16 cellular contexts compared by ENCODE assay signal in genomic region chr11:21656065-21656464, GRCh38.
DNase-seq lines count a peak whose midpoint lies in the region; ATAC-seq, FAIRE-seq and TF ChIP-seq lines count a peak whose summit lies in the region.
"Had no signal": no experiment of that assay in that cellular context is flagged by ENCODE, and none has a peak within 500 bp of the region (broad histone marks: within the 10 kb centered on the region; RNA-seq: fewer than 3 reads in every experiment).

No MANE protein-coding gene starts in this region.

- H2BK120ac ChIP-seq in IMR-90 (ENCODE audit: low read depth, low read length) (no peak overlapping the region), H1 (replicated peaks; ENCODE audit: low read depth, low read length) (no peak overlapping the region)

- no peak overlapping the region for H4K91ac ChIP-seq in IMR-90 (ENCODE audit: insufficient read depth, low read depth, low read length)
- H4K91ac ChIP-seq in H1 (replicated peaks; ENCODE audit: insufficient read length, low read length), result no peak overlapping the region

- H3K27ac ChIP-seq in HepG2 (ENCODE audit: extremely low read length, insufficient read depth, low read length), result no peak overlapping the region
- H3K27ac ChIP-seq in right lobe of liver, result no peak overlapping the region
- H3K27ac ChIP-seq in IMR-90 (ENCODE audit: insufficient read depth, low read length), result no peak overlapping the region
- no peak overlapping the region for H3K27ac ChIP-seq in H1 (ENCODE audit: low read depth, low read length)
- no peak overlapping the region for H3K27ac ChIP-seq in RWPE1

- no TSS peak for BruUV-seq in HepG2 (replicated peaks; lab: Mats Ljungman, UMichigan)
- BruUV-seq in IMR-90 (replicated peaks; lab: Mats Ljungman, UMichigan), result no TSS peak

- no peaks in the 10 kb centered on the region for H3K23me2 ChIP-seq in H1 (ENCODE audit: low read depth, low read length)

- H3K27me3 ChIP-seq in HepG2 (ENCODE audit: control insufficient read depth in 1 of 2, insufficient read depth in 2 of 2, low read length in 2 of 2) (no peaks in the 10 kb centered on the region), right lobe of liver (no peaks in the 10 kb centered on the region), IMR-90 (ENCODE audit: control insufficient read depth, insufficient read depth, low read length) (no peaks in the 10 kb centered on the region), H1 (replicated peaks in 1 of 4; ENCODE audit: control insufficient read depth in 3 of 4, extremely low read depth in 1 of 4, insufficient read depth in 3 of 4, low read length in 3 of 4) (no peaks in the 10 kb centered on the region)

- H3K23ac ChIP-seq in IMR-90 (ENCODE audit: low read depth, low read length) (no peak overlapping the region), H1 (ENCODE audit: insufficient read length) (no peak overlapping the region)

- ATAC-seq in HepG2 (no peak), right lobe of liver (no peak), IMR-90 (ENCODE audit: low read depth) (no peak)
- ATAC-seq: HCT116 had no signal

- H2AFZ ChIP-seq in HepG2 (ENCODE audit: low read length), result no peak overlapping the region
- H2AFZ ChIP-seq in IMR-90 (replicated peaks; ENCODE audit: low read length, poor library complexity), result no peak overlapping the region
- H2AFZ ChIP-seq in H1 (ENCODE audit: low read length), result no peak overlapping the region

- H3K4ac ChIP-seq in IMR-90 (ENCODE audit: low read depth, low read length), result no peak overlapping the region
- H3K4ac ChIP-seq in H1 (replicated peaks; ENCODE audit: insufficient read length, low read depth, low read length), result no peak overlapping the region

- peaks cover 6% of the 10 kb centered on the region; the same call in 1 of the 2 replicates for H3K9me3 ChIP-seq in HepG2 (ENCODE audit: low read length)
- H3K9me3 ChIP-seq in right lobe of liver, result no peaks in the 10 kb centered on the region
- peaks cover 10% of the 10 kb centered on the region for H3K9me3 ChIP-seq in IMR-90 (ENCODE audit: control insufficient read depth, insufficient read depth, low read length)
- H3K9me3 ChIP-seq in H1 (ENCODE audit: insufficient read depth in 2 of 2, low read depth in 1 of 2, low read length in 1 of 2), result no peaks in the 10 kb centered on the region

- H3K4me2 ChIP-seq in HepG2 (ENCODE audit: low read depth, low read length) (no peak overlapping the region), IMR-90 (ENCODE audit: low read depth, low read length) (no peak overlapping the region), H1 (ENCODE audit: insufficient read depth in 1 of 2, low read depth in 2 of 2, low read length in 2 of 2) (no peak overlapping the region)

- H2BK5ac ChIP-seq in IMR-90 (ENCODE audit: low read depth, low read length, poor library complexity, severe bottlenecking) (no peak overlapping the region), H1 (ENCODE audit: low read depth, low read length) (no peak overlapping the region)

- H4K5ac ChIP-seq in IMR-90 (ENCODE audit: low read depth, low read length) (no peak overlapping the region), H1 (ENCODE audit: insufficient read length, low read depth, low read length) (no peak overlapping the region)

- POLR2A ChIA-PET in HepG2 (lab: Yijun Ruan, JAX), result no interaction called here
- POLR2A ChIA-PET in IMR-90 (lab: Charles Lee; ENCODE audit: unreplicated experiment), result no interaction called here
- POLR2A ChIA-PET in H1 (lab: Charles Lee; ENCODE audit: partially characterized antibody), result no interaction called here
- POLR2A ChIA-PET in RWPE1 (lab: Yijun Ruan, JAX; ENCODE audit: low non-redundant PET), result no interaction called here

- no peak for TF ChIP-seq RAD21 in HepG2 (CRISPR knock-in tag; IDR thresholded peaks at IDR 0.05)
- TF ChIP-seq RAD21 in IMR-90 (IDR thresholded peaks at IDR 0.05; ENCODE audit: low read length), result no peak
- TF ChIP-seq RAD21 in H1 (IDR thresholded peaks at IDR 0.05 in 1 of 2, conservative IDR thresholded peaks at IDR 0.05 in 1 of 2; ENCODE audit: low read depth in 2 of 2, low read length in 2 of 2), result no peak

- under 1% methylated on average over 4 of the region's 4 CpGs for WGBS in HepG2 (ENCODE audit: low lambda C conversion rate)
- WGBS in right lobe of liver (ENCODE audit: insufficient coverage, low coverage, low lambda C conversion rate, missing lambda C conversion rate), result 46% methylated on average over 4 of the region's 4 CpGs
- WGBS in IMR-90 (ENCODE audit: extremely low coverage in 2 of 2, insufficient read length in 1 of 2), 2 experiments, result 0% methylated on average over 1 of the region's 4 CpGs; no CpG with 5 or more reads in 1 of the 2 experiments
- 95% methylated on average over 4 of the region's 4 CpGs; no CpG with 5 or more reads in 1 of the 2 experiments for WGBS in H1 (ENCODE audit: extremely low coverage in 1 of 2, insufficient coverage in 1 of 2, insufficient read length in 1 of 2, insufficient replicate concordance in 2 of 2, low coverage in 1 of 2, low lambda C conversion rate in 2 of 2, missing lambda C conversion rate in 1 of 2), 2 experiments

- H2BK20ac ChIP-seq in IMR-90 (ENCODE audit: low read depth, low read length) (no peak overlapping the region), H1 (ENCODE audit: low read length) (no peak overlapping the region)

- no peaks in the 10 kb centered on the region for H3K79me2 ChIP-seq in HepG2 (ENCODE audit: insufficient read depth, low read length)
- no peaks in the 10 kb centered on the region for H3K79me2 ChIP-seq in H1 (ENCODE audit: control insufficient read depth in 1 of 2, insufficient read depth in 2 of 2, low read length in 2 of 2)

- H2AK5ac ChIP-seq in IMR-90 (ENCODE audit: low read depth, low read length) (no peak overlapping the region), H1 (ENCODE audit: low read depth, low read length) (no peak overlapping the region)

- H3K9ac ChIP-seq in HepG2 (ENCODE audit: insufficient read depth, low read depth, low read length), result no peak overlapping the region
- no peak overlapping the region for H3K9ac ChIP-seq in IMR-90 (ENCODE audit: low read depth, low read length)
- no peak overlapping the region for H3K9ac ChIP-seq in H1 (replicated peaks in 1 of 4; ENCODE audit: extremely low read depth in 1 of 4, low read depth in 3 of 4, low read length in 3 of 4)

- H4K8ac ChIP-seq in IMR-90 (ENCODE audit: low read depth in 2 of 2, low read length in 2 of 2), result no peak overlapping the region
- no peak overlapping the region for H4K8ac ChIP-seq in H1 (ENCODE audit: extremely low read depth, insufficient read depth, low read length)

- no peak for TF ChIP-seq EP300 in HepG2 (IDR thresholded peaks at IDR 0.05; ENCODE audit: low read depth in 2 of 2, low read length in 2 of 2)
- no peak for TF ChIP-seq EP300 in HepG2 (CRISPR knock-in tag; IDR thresholded peaks at IDR 0.05; ENCODE audit: borderline replicate concordance)
- TF ChIP-seq EP300 in H1 (IDR thresholded peaks at IDR 0.05; ENCODE audit: borderline replicate concordance in 1 of 2, low read depth in 2 of 2, low read length in 2 of 2), result no peak

- DNase-seq in HepG2 (ENCODE audit: low spot score) (no peak), right lobe of liver (no peak), IMR-90 (no peak), H1 (ENCODE audit: low read depth in 1 of 2, low spot score in 2 of 2) (no peak), RWPE1 (ENCODE audit: low spot score) (no peak)
- DNase-seq in stimulated activated CD4-positive, alpha-beta T cell treated with anti-CD3 and anti-CD28 coated beads, Interleukin-1b, Interleukin-23, amount 100 ng/mL, for 48 hours, result no peak
- DNase-seq: 8988T; C1 segment of cervical spinal cord; CD4-positive, alpha-beta memory T cell; COR-L47; DMS 273 treated with DMSO at 0.1 percent for 48 hours; DND-41; H9 had no signal

- H3K9me1 ChIP-seq in IMR-90 (ENCODE audit: insufficient read depth, low read length), result no peaks in the 10 kb centered on the region

- H4K20me1 ChIP-seq in HepG2 (ENCODE audit: insufficient read depth, low read length) (no peaks in the 10 kb centered on the region), IMR-90 (ENCODE audit: insufficient read depth, low read length) (no peaks in the 10 kb centered on the region), H1 (replicated peaks in 1 of 2; ENCODE audit: control insufficient read depth in 1 of 2, insufficient read depth in 2 of 2, low read length in 2 of 2) (no peaks in the 10 kb centered on the region)

- intact Hi-C loops in HepG2 (cut with micrococcal nuclease; ENCODE audit: unreplicated experiment), result no loop called here
- intact Hi-C loops in right lobe of liver (cut with DNase I), result no loop called here
- intact Hi-C loops in IMR-90 (cut with micrococcal nuclease), result no loop called here

- no peak overlapping the region for H3K14ac ChIP-seq in IMR-90 (replicated peaks; ENCODE audit: low read depth, low read length)
- no peak overlapping the region for H3K14ac ChIP-seq in H1 (ENCODE audit: insufficient read length)

- H2BK15ac ChIP-seq in IMR-90 (ENCODE audit: low read depth, low read length) (no peak overlapping the region), H1 (ENCODE audit: low read length) (no peak overlapping the region)

- no peak overlapping the region for H2AK9ac ChIP-seq in IMR-90 (replicated peaks; ENCODE audit: low read depth, low read length, poor library complexity)

- no peak overlapping the region for H3K4me3 ChIP-seq in HepG2 (replicated peaks in 1 of 3; ENCODE audit: insufficient read depth in 1 of 3, low read depth in 2 of 3, low read length in 3 of 3)
- H3K4me3 ChIP-seq in right lobe of liver, result no peak overlapping the region
- no peak overlapping the region for H3K4me3 ChIP-seq in IMR-90 (ENCODE audit: insufficient read depth, low read depth, low read length)
- H3K4me3 ChIP-seq in H1 (ENCODE audit: extremely low read depth in 1 of 4, insufficient read depth in 2 of 4, low read depth in 3 of 4, low read length in 4 of 4), result no peak overlapping the region

- TF ChIP-seq CTCF in HepG2 (CRISPR knock-in tag; IDR thresholded peaks at IDR 0.05), result no peak
- TF ChIP-seq CTCF in right lobe of liver (IDR thresholded peaks at IDR 0.05), result no peak
- no peak for TF ChIP-seq CTCF in IMR-90 (conservative IDR thresholded peaks at IDR 0.05; ENCODE audit: low read depth, low read length)
- no peak for TF ChIP-seq CTCF in H1 (IDR thresholded peaks at IDR 0.05; ENCODE audit: control extremely low read depth in 1 of 3, insufficient read depth in 1 of 3, low read depth in 1 of 3, low read length in 3 of 3)
- TF ChIP-seq CTCF in RWPE1 (conservative IDR thresholded peaks at IDR 0.05; ENCODE audit: low read depth), result no peak

- no peak overlapping the region for H3K18ac ChIP-seq in IMR-90 (ENCODE audit: low read depth, low read length)
- no peak overlapping the region for H3K18ac ChIP-seq in H1 (ENCODE audit: extremely low read depth, low read length)

- TF ChIP-seq POLR2A in HepG2 (IDR thresholded peaks at IDR 0.05; ENCODE audit: insufficient read depth in 1 of 2, low read depth in 2 of 2, low read length in 2 of 2) (no peak), right lobe of liver (IDR thresholded peaks at IDR 0.05) (no peak), IMR-90 (IDR thresholded peaks at IDR 0.05; ENCODE audit: low read depth, low read length) (no peak), H1 (IDR thresholded peaks at IDR 0.05; ENCODE audit: control extremely low read depth in 1 of 2, low read depth in 2 of 2, low read length in 2 of 2) (no peak)

- CTCF ChIA-PET in HepG2 (lab: Yijun Ruan, JAX; ENCODE audit: low intra/inter-chr PET ratio, low total read pairs) (no interaction called here), IMR-90 (lab: Yijun Ruan, JAX) (no interaction called here), H1 (lab: Charles Lee; ENCODE audit: partially characterized antibody) (no interaction called here), RWPE1 (lab: Yijun Ruan, JAX) (interaction anchor here (1.1 kb wide), 1 partner anchor 10 kb away, joined by 3 read pairs; no protein-coding TSS in a partner anchor)

- H3K79me1 ChIP-seq in IMR-90 (ENCODE audit: low read depth in 1 of 2, low read length in 2 of 2) (no peaks in the 10 kb centered on the region), H1 (ENCODE audit: low read depth, low read length) (no peaks in the 10 kb centered on the region)

- no peaks in the 10 kb centered on the region for H3K4me1 ChIP-seq in HepG2 (ENCODE audit: insufficient read depth, low read length)
- H3K4me1 ChIP-seq in right lobe of liver, result no peaks in the 10 kb centered on the region
- no peaks in the 10 kb centered on the region for H3K4me1 ChIP-seq in IMR-90 (ENCODE audit: control insufficient read depth, insufficient read depth, low read length)
- no peaks in the 10 kb centered on the region for H3K4me1 ChIP-seq in H1 (replicated peaks in 1 of 4; ENCODE audit: control insufficient read depth in 3 of 4, insufficient read depth in 4 of 4, low read length in 3 of 4)

- in situ Hi-C loops in HepG2 (cut with HindIII; ENCODE audit: extremely low pct_ligation_motif_present, low pct_unique_long_range_greater_than_20kb), result no loop called here
- in situ Hi-C loops in IMR-90 (cut with MboI; ENCODE audit: low sequenced_read_pairs), result no loop called here

- no peaks in the 10 kb centered on the region for H3K36me3 ChIP-seq in HepG2 (replicated peaks in 1 of 2; ENCODE audit: control insufficient read depth in 1 of 2, insufficient read depth in 2 of 2, low read length in 2 of 2)
- H3K36me3 ChIP-seq in right lobe of liver, result no peaks in the 10 kb centered on the region
- H3K36me3 ChIP-seq in IMR-90 (ENCODE audit: control insufficient read depth, insufficient read depth, low read length), result no peaks in the 10 kb centered on the region
- no peaks in the 10 kb centered on the region for H3K36me3 ChIP-seq in H1 (ENCODE audit: control insufficient read depth in 2 of 4, insufficient read depth in 4 of 4, low read length in 3 of 4)

- FAIRE-seq in HepG2 (lab: Jason Lieb, UNC) (no peak), H1 (lab: Jason Lieb, UNC) (no peak)
- FAIRE-seq: G401.6, GM12892 had no signal

- H2BK12ac ChIP-seq in H1 (ENCODE audit: low read depth, low read length), result no peak overlapping the region

- dilution Hi-C loops in IMR-90 (cut with HindIII; ENCODE audit: low sequenced_read_pairs, unreplicated experiment), result no loop called here

- H3K56ac ChIP-seq in IMR-90 (ENCODE audit: extremely low read depth, insufficient read depth, low read length), result no peak overlapping the region
- no peak overlapping the region for H3K56ac ChIP-seq in H1 (replicated peaks; ENCODE audit: insufficient read length, low read depth, low read length)

Comparison
In these comparisons a context has a peak if more than half of its experiments do, and no peak if none do; other contexts are left out.
1. Of the 41 proteins assayed by ChIP-seq in both HepG2 and H1: peak only in HepG2: none; only in H1: none; in both: MAFK; in neither: 40.